In genomic region chr12:109861689-109862314, GRCh38 we compare ENCODE assay signal across 20 cellular contexts.
DNase-seq lines count a peak whose midpoint lies in the region; ATAC-seq and TF ChIP-seq lines count a peak whose summit lies in the region.
"Had no signal": no experiment of that assay in that cellular context is flagged by ENCODE, and none has a peak within 500 bp of the region (broad histone marks: within the 10 kb centered on the region; RNA-seq: fewer than 3 reads in every experiment).

No MANE protein-coding gene starts in this region.

- no peaks in the 10 kb centered on the region for H3K9me3 ChIP-seq in HEK293 (ENCODE audit: control insufficient read depth, insufficient read depth, low read depth, low read length)
- H3K9me3 ChIP-seq: ascending aorta, psoas muscle had no signal

- peaks cover 0 to 17% of the 10 kb centered on the region in 2 experiments; a peak in 1 of 3 replicates for H3K36me3 ChIP-seq in HEK293 (ENCODE audit: control insufficient read depth in 2 of 2, insufficient read depth in 1 of 2, low read length in 2 of 2)

- CTCF ChIA-PET in HEK293 (lab: Yijun Ruan, JAX), result interaction anchor here (1.0 to 5.8 kb wide), 4 partner anchors 9 to 67 kb away, joined by 3 to 47 read pairs (median 4); no protein-coding TSS in a partner anchor

- POLR2A ChIA-PET in HEK293 (lab: Yijun Ruan, JAX), result no interaction called here

- no peak for ATAC-seq in HG03457 (IDR thresholded peaks at IDR 0.05; ENCODE audit: unreplicated experiment)
- no peak for ATAC-seq in GM21825 (IDR thresholded peaks at IDR 0.05; ENCODE audit: unreplicated experiment)
- ATAC-seq: psoas muscle had no signal

- TF ChIP-seq CTCF in HEK293 (tag by site-specific recombination; IDR thresholded peaks at IDR 0.05), result no peak

- DNase-seq in amniotic epithelial cell (ENCODE audit: low read depth) (peak; percentile 28), kidney glomerular epithelial cell (lab: John Stamatoyannopoulos, UW) (peak; percentile 38), inferior parietal cortex (ENCODE audit: extremely low spot score) (no peak)
- DNase-seq in stimulated activated CD8-positive, alpha-beta memory T cell treated with anti-CD3 and anti-CD28 coated beads, Interleukin-4, amount 100 ng/mL, for 48 hours, result peak; percentile 35
- DNase-seq: activated CD4-positive, alpha-beta T cell treated with anti-CD3 and anti-CD28 coated beads, Interleukin-2, amount 10 ng/mL, durations not matched to agents 24 days and 14 days; activated CD8-positive, alpha-beta memory T cell treated with anti-CD3 and anti-CD28 coated beads, Interleukin-2, amount 50 U/mL, for 48 hours; activated naive CD4-positive, alpha-beta T cell; DND-41; endodermal cell; NCI-H1105 treated with DMSO at 0.1 percent for 48 hours; NCI-H524 treated with DMSO at 0.1 percent for 48 hours; psoas muscle; SHP77; stimulated activated CD4-positive, alpha-beta T cell treated with anti-CD3 and anti-CD28 coated beads, Interleukin-4, amount 100 ng/mL, for 24 hours had no signal

- no peak overlapping the region for H3K27ac ChIP-seq in HEK293 (ENCODE audit: extremely low read depth, low read depth, low read length)
- H3K27ac ChIP-seq: ascending aorta, hepatocyte, psoas muscle had no signal

- H3K4me1 ChIP-seq in HEK293 (ENCODE audit: control insufficient read depth, insufficient read depth, low read length), result peaks cover 4% of the 10 kb centered on the region; the same call in 1 of the 2 replicates
- H3K4me1 ChIP-seq: psoas muscle had no signal

- H3K4me3 ChIP-seq in HEK293 (ENCODE audit: low read depth, low read length), result no peak overlapping the region
- H3K4me3 ChIP-seq: ascending aorta, hepatocyte, psoas muscle, skin epidermis had no signal

TF ChIP-seq in HEK293, 187 proteins besides CTCF, POLR2A, EP300 and RAD21 (continues in another document):
- TF ChIP-seq ZNF585B (tag by site-specific recombination; IDR thresholded peaks at IDR 0.05) (no peak), ZNF391 (tag by site-specific recombination; IDR thresholded peaks at IDR 0.05; ENCODE audit: borderline replicate concordance, low read depth) (no peak), FEZF1 (tag by site-specific recombination; IDR thresholded peaks at IDR 0.05) (0 out of 2 replicates have a peak, but pooled peaks have one; percentile 22), ZNF311 (tag by site-specific recombination; IDR thresholded peaks at IDR 0.05; ENCODE audit: borderline replicate concordance) (no peak), ZNF658 (tag by site-specific recombination; IDR thresholded peaks at IDR 0.05) (no peak), ZNF660 (tag by site-specific recombination; IDR thresholded peaks at IDR 0.05) (peak; percentile 79; the same call in 1 of the 2 replicates), YY1 (tag by site-specific recombination; IDR thresholded peaks at IDR 0.05) (no peak), ATF2 (tag by site-specific recombination; IDR thresholded peaks at IDR 0.05; ENCODE audit: low read depth) (peak; percentile 98), ZEB2 (tag by site-specific recombination; IDR thresholded peaks at IDR 0.05) (peak; percentile 84; the same call in 1 of the 2 replicates), ZSCAN30 (tag by site-specific recombination; IDR thresholded peaks at IDR 0.05) (no peak), ZNF701 (tag by site-specific recombination; IDR thresholded peaks at IDR 0.05) (no peak), ZBTB26 (tag by site-specific recombination; optimal IDR thresholded peaks at IDR 0.05) (peak; percentile 14), ZNF157 (tag by site-specific recombination; IDR thresholded peaks at IDR 0.05) (no peak), SP2 (tag by site-specific recombination; IDR thresholded peaks at IDR 0.05) (no peak), ZNF184 (tag by site-specific recombination; IDR thresholded peaks at IDR 0.05) (no peak), ZNF292 (tag by site-specific recombination; IDR thresholded peaks at IDR 0.05; ENCODE audit: borderline replicate concordance, low read depth) (no peak), ZNF677 (tag by site-specific recombination; IDR thresholded peaks at IDR 0.05) (no peak), ZNF433 (tag by site-specific recombination; IDR thresholded peaks at IDR 0.05; ENCODE audit: low read depth) (no peak), ZSCAN16 (tag by site-specific recombination; IDR thresholded peaks at IDR 0.05) (no peak), ZNF549 (tag by site-specific recombination; IDR thresholded peaks at IDR 0.05) (no peak), ZIC2 (tag by site-specific recombination; IDR thresholded peaks at IDR 0.05) (peak; percentile 100), ZNF792 (tag by site-specific recombination; IDR thresholded peaks at IDR 0.05) (no peak), GLIS1 (tag by site-specific recombination; IDR thresholded peaks at IDR 0.05) (peak; percentile 69), ZNF548 (tag by site-specific recombination; IDR thresholded peaks at IDR 0.05) (no peak), TCF7L2 (IDR thresholded peaks at IDR 0.05; ENCODE audit: borderline replicate concordance, low read depth, low read length) (no peak), GLIS2 (tag by site-specific recombination; IDR thresholded peaks at IDR 0.05) (peak; percentile 72), WT1 (tag by site-specific recombination; IDR thresholded peaks at IDR 0.05) (no peak), ZNF629 (tag by site-specific recombination; IDR thresholded peaks at IDR 0.05) (peak; percentile 96), ZNF221 (tag by site-specific recombination; IDR thresholded peaks at IDR 0.05; ENCODE audit: borderline replicate concordance) (no peak), ZFP41 (tag by site-specific recombination; IDR thresholded peaks at IDR 0.05; ENCODE audit: borderline replicate concordance) (no peak), SP7 (tag by site-specific recombination; IDR thresholded peaks at IDR 0.05) (peak; percentile 87), ZNF175 (tag by site-specific recombination; IDR thresholded peaks at IDR 0.05) (no peak), ZNF645 (tag by site-specific recombination; IDR thresholded peaks at IDR 0.05) (no peak), ZNF112 (tag by site-specific recombination; IDR thresholded peaks at IDR 0.05) (no peak), ZNF558 (tag by site-specific recombination; IDR thresholded peaks at IDR 0.05) (no peak), ZNF423 (tag by site-specific recombination; IDR thresholded peaks at IDR 0.05) (peak; percentile 42), ZNF488 (tag by site-specific recombination; IDR thresholded peaks at IDR 0.05) (0 out of 2 replicates have a peak, but pooled peaks have one; percentile 46), ZNF544 (tag by site-specific recombination; IDR thresholded peaks at IDR 0.05) (no peak), ZBTB1 (tag by site-specific recombination; IDR thresholded peaks at IDR 0.05) (no peak), MYNN (tag by site-specific recombination; IDR thresholded peaks at IDR 0.05; ENCODE audit: borderline replicate concordance) (no peak), ZNF654 (tag by site-specific recombination; IDR thresholded peaks at IDR 0.05; ENCODE audit: low read depth) (no peak)
